Comparison of ENCODE assay signal across 8 cellular contexts in genomic region chr2:27356382-27357181, GRCh38. TPM values are rescaled to one million over a fixed set of nuclear protein-coding genes. Genes with fewer than 3 reads are reported as not detected.
DNase-seq lines count a peak whose midpoint lies in the region; ATAC-seq and TF ChIP-seq lines count a peak whose summit lies in the region.

TSS of gene GTF3C2 (minus strand) at chr2:27356764. CDS start at chr2:27343554, 13,210 bp downstream.

- H3K36me3 ChIP-seq in testis (ENCODE audit: low read depth, missing control alignments), result no peaks in the 10 kb centered on the region

- DNase-seq in NCI-H1092 treated with DMSO at 0.1 percent for 48 hours (lab: John Stamatoyannopoulos, UW), result peak; percentile 93
- peak; percentile 91 for DNase-seq in SKM-1 (lab: John Stamatoyannopoulos, UW; ENCODE audit: unreplicated experiment)
- DNase-seq in activated naive CD4-positive, alpha-beta T cell treated with anti-CD3 and anti-CD28 coated beads, Interleukin-2, amount 50 U/mL, for 72 hours (ENCODE audit: low spot score in 2 of 2), result peak; percentile 85 to 91
- peak; percentile 85 for DNase-seq in glomerular endothelial cell (ENCODE audit: extremely low read depth, low read depth, low spot score)
- peak; percentile 91 for DNase-seq in omental fat pad (ENCODE audit: low spot score)
- DNase-seq in testis, result peak; percentile 97

- H3K27me3 ChIP-seq in testis, result no peaks in the 10 kb centered on the region

- TF ChIP-seq CTCF in omental fat pad (IDR thresholded peaks at IDR 0.05) (no peak), testis (IDR thresholded peaks at IDR 0.05) (peak in 2 of 3 experiments; percentile 22 to 42)

- no peaks in the 10 kb centered on the region for H3K9me3 ChIP-seq in testis

- H3K36me3 Mint-ChIP-seq in activated naive CD4-positive, alpha-beta T cell treated with anti-CD3 and anti-CD28 coated beads, Interleukin-2, amount 50 U/mL, for 72 hours, result peaks cover 27 to 28% of the 10 kb centered on the region in 2 donors

- peaks cover 31% of the 10 kb centered on the region for H3K4me1 ChIP-seq in testis

- 0% methylated on average over 36 to 66 of the region's 67 CpGs for WGBS in testis, 2 donors

- TF ChIP-seq POLR2A in testis (IDR thresholded peaks at IDR 0.05), result no peak

- peak within 1 kb of the TSS; percentile 97 to 99 for H3K27ac Mint-ChIP-seq in activated naive CD4-positive, alpha-beta T cell treated with anti-CD3 and anti-CD28 coated beads, Interleukin-2, amount 50 U/mL, for 72 hours

- H3K4me3 ChIP-seq in GM08714 (ENCODE audit: low read length) (peak within 1 kb of the TSS; percentile 91), testis (peak within 1 kb of the TSS; percentile 91 to 94)

- H3K9me3 Mint-ChIP-seq in activated naive CD4-positive, alpha-beta T cell treated with anti-CD3 and anti-CD28 coated beads, Interleukin-2, amount 50 U/mL, for 72 hours, result no peaks in the 10 kb centered on the region

- H3K27ac ChIP-seq in testis, result peak within 1 kb of the TSS; percentile 88 to 89

- ATAC-seq in HG02610 (IDR thresholded peaks at IDR 0.05; ENCODE audit: unreplicated experiment) (peak; percentile 80), omental fat pad (ENCODE audit: low FRiP score) (peak; percentile 97)
- ATAC-seq in activated naive CD4-positive, alpha-beta T cell treated with anti-CD3 and anti-CD28 coated beads, Interleukin-2, amount 50 U/mL, for 72 hours, result peak; percentile 83 to 85

- intact Hi-C loops in testis (cut with DNase I; ENCODE audit: low total_unique reads), result no loop called here

RNA-seq across cellular contexts. Expression of gene GTF3C2, which starts in this region (rescaled TPM):
- 10 to 100 TPM; 62.1 to 76.0 TPM for total RNA-seq in activated naive CD4-positive, alpha-beta T cell treated with anti-CD3 and anti-CD28 coated beads, Interleukin-2, amount 50 U/mL, for 72 hours
- 41.4 and 43.8 TPM in 2 replicates for total RNA-seq in glomerular endothelial cell
- total RNA-seq in omental fat pad, result 10 to 100 TPM; 24.8 to 76.1 (median 34.8) TPM
- 10 to 100 TPM; 72.6 to 91.3 TPM for total RNA-seq in testis
- 55.1 TPM for polyA plus RNA-seq in testis (ENCODE audit: insufficient read depth, low read depth, low replicate concordance)

Comparison
In these comparisons a context has a peak if more than half of its experiments do, and no peak if none do; other contexts are left out.
1. Peak in every context shown above with its lines: DNase-seq, ATAC-seq, H3K4me3 ChIP-seq and H3K27ac ChIP-seq.
2. CTCF ChIP-seq: peak in testis (2 of 3); none in omental fat pad (0 of 3).